In the genomic region with DNA sequence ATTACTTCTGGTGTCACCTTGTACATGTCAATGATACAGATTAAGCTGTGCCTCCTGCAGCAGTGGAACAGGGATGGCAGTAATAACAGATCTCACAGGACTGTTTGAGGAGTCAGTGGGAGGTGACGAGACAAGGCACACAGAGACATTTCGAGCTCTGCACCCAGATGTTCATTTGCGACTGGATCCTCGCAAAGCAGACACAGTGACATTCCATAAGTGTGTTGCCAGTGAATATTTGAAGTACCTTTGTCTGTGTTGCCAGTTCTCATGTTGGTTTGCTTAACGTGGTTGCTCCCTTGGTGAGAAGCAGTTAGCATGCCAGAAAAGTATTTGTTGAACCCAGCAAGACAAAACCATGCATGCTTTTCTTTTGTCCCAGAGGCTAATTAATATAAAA, we compare ENCODE assay signal across 1 cellular context.
TF ChIP-seq lines count a peak whose summit lies in the region.

No MANE protein-coding gene starts in this region.

TF ChIP-seq in GM12878, 131 proteins besides CTCF, POLR2A, EP300 and RAD21 (continued from another document):
- TF ChIP-seq, protein P1, sequence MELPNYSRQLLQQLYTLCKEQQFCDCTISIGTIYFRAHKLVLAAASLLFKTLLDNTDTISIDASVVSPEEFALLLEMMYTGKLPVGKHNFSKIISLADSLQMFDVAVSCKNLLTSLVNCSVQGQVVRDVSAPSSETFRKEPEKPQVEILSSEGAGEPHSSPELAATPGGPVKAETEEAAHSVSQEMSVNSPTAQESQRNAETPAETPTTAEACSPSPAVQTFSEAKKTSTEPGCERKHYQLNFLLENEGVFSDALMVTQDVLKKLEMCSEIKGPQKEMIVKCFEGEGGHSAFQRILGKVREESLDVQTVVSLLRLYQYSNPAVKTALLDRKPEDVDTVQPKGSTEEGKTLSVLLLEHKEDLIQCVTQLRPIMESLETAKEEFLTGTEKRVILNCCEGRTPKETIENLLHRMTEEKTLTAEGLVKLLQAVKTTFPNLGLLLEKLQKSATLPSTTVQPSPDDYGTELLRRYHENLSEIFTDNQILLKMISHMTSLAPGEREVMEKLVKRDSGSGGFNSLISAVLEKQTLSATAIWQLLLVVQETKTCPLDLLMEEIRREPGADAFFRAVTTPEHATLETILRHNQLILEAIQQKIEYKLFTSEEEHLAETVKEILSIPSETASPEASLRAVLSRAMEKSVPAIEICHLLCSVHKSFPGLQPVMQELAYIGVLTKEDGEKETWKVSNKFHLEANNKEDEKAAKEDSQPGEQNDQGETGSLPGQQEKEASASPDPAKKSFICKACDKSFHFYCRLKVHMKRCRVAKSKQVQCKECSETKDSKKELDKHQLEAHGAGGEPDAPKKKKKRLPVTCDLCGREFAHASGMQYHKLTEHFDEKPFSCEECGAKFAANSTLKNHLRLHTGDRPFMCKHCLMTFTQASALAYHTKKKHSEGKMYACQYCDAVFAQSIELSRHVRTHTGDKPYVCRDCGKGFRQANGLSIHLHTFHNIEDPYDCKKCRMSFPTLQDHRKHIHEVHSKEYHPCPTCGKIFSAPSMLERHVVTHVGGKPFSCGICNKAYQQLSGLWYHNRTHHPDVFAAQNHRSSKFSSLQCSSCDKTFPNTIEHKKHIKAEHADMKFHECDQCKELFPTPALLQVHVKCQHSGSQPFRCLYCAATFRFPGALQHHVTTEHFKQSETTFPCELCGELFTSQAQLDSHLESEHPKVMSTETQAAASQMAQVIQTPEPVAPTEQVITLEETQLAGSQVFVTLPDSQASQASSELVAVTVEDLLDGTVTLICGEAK (IDR thresholded peaks at IDR 0.05; ENCODE audit: borderline replicate concordance) = no peak
- TF ChIP-seq IKZF2 (IDR thresholded peaks at IDR 0.05) (no peak), TARDBP (IDR thresholded peaks at IDR 0.05; ENCODE audit: borderline replicate concordance) (no peak), POU2F2 (IDR thresholded peaks at IDR 0.05; ENCODE audit: borderline replicate concordance, low read depth, low read length) (no peak), PAX8 (IDR thresholded peaks at IDR 0.05) (no peak), ZBED1 (IDR thresholded peaks at IDR 0.05; ENCODE audit: borderline replicate concordance) (no peak), RBBP5 (conservative IDR thresholded peaks at IDR 0.05) (no peak), NR2C1 (IDR thresholded peaks at IDR 0.05) (no peak), ASH2L (IDR thresholded peaks at IDR 0.05; ENCODE audit: borderline replicate concordance, low read depth) (no peak), CREM (IDR thresholded peaks at IDR 0.05; ENCODE audit: low read depth) (no peak)
- TF ChIP-seq, protein P2, sequence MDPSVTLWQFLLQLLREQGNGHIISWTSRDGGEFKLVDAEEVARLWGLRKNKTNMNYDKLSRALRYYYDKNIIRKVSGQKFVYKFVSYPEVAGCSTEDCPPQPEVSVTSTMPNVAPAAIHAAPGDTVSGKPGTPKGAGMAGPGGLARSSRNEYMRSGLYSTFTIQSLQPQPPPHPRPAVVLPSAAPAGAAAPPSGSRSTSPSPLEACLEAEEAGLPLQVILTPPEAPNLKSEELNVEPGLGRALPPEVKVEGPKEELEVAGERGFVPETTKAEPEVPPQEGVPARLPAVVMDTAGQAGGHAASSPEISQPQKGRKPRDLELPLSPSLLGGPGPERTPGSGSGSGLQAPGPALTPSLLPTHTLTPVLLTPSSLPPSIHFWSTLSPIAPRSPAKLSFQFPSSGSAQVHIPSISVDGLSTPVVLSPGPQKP (IDR thresholded peaks at IDR 0.05; ENCODE audit: low read depth, low read length) = no peak
TF ChIP-seq in GM12878: peak in this region for 0.
